In the genomic region with DNA sequence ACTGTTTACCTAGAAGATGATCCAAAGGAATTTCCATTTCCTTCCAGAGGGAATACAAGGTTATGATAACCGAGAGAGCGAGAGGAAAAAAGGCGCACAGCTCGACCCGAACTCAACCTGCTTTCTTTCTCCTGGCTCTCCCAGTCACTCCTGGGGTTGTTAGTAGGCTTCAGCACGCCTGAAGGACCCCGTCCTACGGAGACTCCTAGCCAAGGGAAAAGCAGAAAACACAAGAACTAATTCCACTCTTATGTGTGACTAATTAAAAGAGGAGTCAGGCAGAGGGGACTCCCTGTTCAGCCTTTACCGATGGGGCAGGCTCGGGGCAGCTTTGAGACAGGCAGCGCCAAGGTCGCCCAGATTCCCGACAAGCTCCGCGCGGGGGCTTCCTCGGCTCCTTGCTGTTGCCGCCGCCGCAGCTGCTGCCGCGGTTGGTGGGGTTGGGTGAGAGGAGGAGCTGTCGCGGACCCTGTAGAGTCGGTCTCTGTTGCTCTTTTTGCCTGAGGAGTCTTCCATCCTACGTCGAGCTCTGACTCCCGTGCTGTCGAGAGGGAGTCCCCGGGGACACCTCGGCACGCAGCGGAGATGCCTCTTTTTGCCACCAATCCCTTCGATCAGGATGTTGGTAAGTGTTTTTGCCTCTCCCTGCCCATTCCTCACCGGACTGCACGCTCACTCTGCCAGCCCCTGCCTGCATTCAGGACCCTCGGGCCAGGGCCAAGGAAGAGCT, we compare ENCODE assay signal across 8 cellular contexts. TPM values are rescaled to one million over a fixed set of nuclear protein-coding genes. Genes with fewer than 3 reads are reported as not detected.
DNase-seq lines count a peak whose midpoint lies in the region; ATAC-seq and TF ChIP-seq lines count a peak whose summit lies in the region.

A gene (plus strand): TSS at position 397 of the 730 bp plus-strand sequence. CDS start 189 bp downstream, at position 586.

- peak; percentile 93 for DNase-seq in GM06990 (ENCODE audit: extremely low read depth, insufficient read length)
- peak; percentile 90 for DNase-seq in NB4 (ENCODE audit: low read depth)
- DNase-seq in SK-N-DZ (ENCODE audit: low spot score) = peak; percentile 90
- DNase-seq in activated naive CD4-positive, alpha-beta T cell treated with anti-CD3 and anti-CD28 coated beads for 36 hours = peak; percentile 93
- peak; percentile 48 to 97 (median 85) for DNase-seq in substantia nigra (lab: John Stamatoyannopoulos, UW)

- H3K9me3 ChIP-seq in gastroesophageal sphincter (no peaks in the 10 kb centered on the region), neutrophil (no peaks in the 10 kb centered on the region)

- H3K36me3 Mint-ChIP-seq in activated naive CD4-positive, alpha-beta T cell treated with anti-CD3 and anti-CD28 coated beads for 36 hours (ENCODE audit: low read depth) = peaks cover 13% of the 10 kb centered on the region

- H3K27me3 ChIP-seq in GM06990 (replicated peaks; ENCODE audit: control insufficient read depth, insufficient read depth, low read length) = no peaks in the 10 kb centered on the region
- no peaks in the 10 kb centered on the region for H3K27me3 ChIP-seq in gastroesophageal sphincter
- H3K27me3 ChIP-seq in neutrophil = no peaks in the 10 kb centered on the region

- H3K4me1 Mint-ChIP-seq in activated naive CD4-positive, alpha-beta T cell treated with anti-CD3 and anti-CD28 coated beads for 36 hours (ENCODE audit: low read depth) = peaks cover 49% of the 10 kb centered on the region

- peak within 1 kb of the TSS; percentile 88 to 97 (median 92) for H3K27ac ChIP-seq in gastroesophageal sphincter
- H3K27ac ChIP-seq in neutrophil = peak within 1 kb of the TSS; percentile 89
- H3K27ac ChIP-seq in substantia nigra (ENCODE audit: low read depth, low read length, poor library complexity, severe bottlenecking) = peak within 1 kb of the TSS; percentile 90

- H3K27me3 Mint-ChIP-seq in activated naive CD4-positive, alpha-beta T cell treated with anti-CD3 and anti-CD28 coated beads for 36 hours (ENCODE audit: low read depth) = no peaks in the 10 kb centered on the region

- peak within 1 kb of the TSS; percentile 88 for H3K4me3 Mint-ChIP-seq in activated naive CD4-positive, alpha-beta T cell treated with anti-CD3 and anti-CD28 coated beads for 36 hours

- H3K27ac Mint-ChIP-seq in activated naive CD4-positive, alpha-beta T cell treated with anti-CD3 and anti-CD28 coated beads for 36 hours = peak within 1 kb of the TSS; percentile 99

- TF ChIP-seq POLR2A in NB4 (IDR thresholded peaks at IDR 0.05; ENCODE audit: extremely low read depth, insufficient read length) (peak; percentile 63), gastroesophageal sphincter (IDR thresholded peaks at IDR 0.05) (peak; percentile 45 to 46)

- peak; percentile 84 for ATAC-seq in HG02571 (IDR thresholded peaks at IDR 0.05; ENCODE audit: unreplicated experiment)
- peak; percentile 94 for ATAC-seq in gastroesophageal sphincter

- peaks cover 8 to 57% (median 15%) of the 10 kb centered on the region in 3 donors for H3K4me1 ChIP-seq in gastroesophageal sphincter
- H3K4me1 ChIP-seq in neutrophil (ENCODE audit: control insufficient read depth in 1 of 2, insufficient read depth in 1 of 2, low read depth in 1 of 2, low read length in 1 of 2) = peaks cover 52 to 55% of the 10 kb centered on the region in 2 experiments

- TF ChIP-seq CTCF in GM06990 (IDR thresholded peaks at IDR 0.05; ENCODE audit: insufficient read depth, low read length, poor library complexity, severe bottlenecking) (no peak), NB4 (IDR thresholded peaks at IDR 0.05; ENCODE audit: low read depth, low read length) (no peak), gastroesophageal sphincter (IDR thresholded peaks at IDR 0.05) (no peak), neutrophil (IDR thresholded peaks at IDR 0.05) (peak; percentile 15)

- no peaks in the 10 kb centered on the region for H3K36me3 ChIP-seq in GM06990 (ENCODE audit: control insufficient read depth, insufficient read depth, low read length)
- H3K36me3 ChIP-seq in gastroesophageal sphincter = no peaks in the 10 kb centered on the region
- H3K36me3 ChIP-seq in neutrophil = no peaks in the 10 kb centered on the region

- peak within 1 kb of the TSS; percentile 92 for H3K4me3 ChIP-seq in GM06990 (replicated peaks; ENCODE audit: low read depth, low read length)
- H3K4me3 ChIP-seq in NB4 (ENCODE audit: low read depth, low read length) = peak within 1 kb of the TSS; percentile 95
- H3K4me3 ChIP-seq in gastroesophageal sphincter = peak within 1 kb of the TSS; percentile 91 to 93
- peak within 1 kb of the TSS; percentile 69 to 70 for H3K4me3 ChIP-seq in neutrophil (ENCODE audit: low read depth in 1 of 2, low read length in 1 of 2)

- TF ChIP-seq EP300 in gastroesophageal sphincter (IDR thresholded peaks at IDR 0.05) = no peak

- CTCF ChIA-PET in activated naive CD4-positive, alpha-beta T cell treated with anti-CD3 and anti-CD28 coated beads for 36 hours (lab: Charles Lee) = interaction anchor here (1.0 to 1.2 kb wide), 2 partner anchors 26 to 31 kb away, joined by 3 to 4 read pairs; a partner anchor contains a TSS

- intact Hi-C loops in activated naive CD4-positive, alpha-beta T cell treated with anti-CD3 and anti-CD28 coated beads for 36 hours (cut with micrococcal nuclease) = loop anchor here (1.0 to 5.0 kb wide), 7 partner anchors 27 to 1015 kb away; a partner anchor contains a TSS

- 0 to 1% methylated on average over 20 to 28 of the region's 37 CpGs for WGBS in gastroesophageal sphincter (ENCODE audit: low coverage in 1 of 2), 2 donors

- H3K9me3 Mint-ChIP-seq in activated naive CD4-positive, alpha-beta T cell treated with anti-CD3 and anti-CD28 coated beads for 36 hours = no peaks in the 10 kb centered on the region

RNA-seq across cellular contexts. Expression of the gene that starts here (rescaled TPM):
- 15.4 and 18.8 TPM in 2 replicates for polyA plus RNA-seq in SK-N-DZ (2014; cell fraction: cytosol; rRNA removed)
- 8.8 and 10.8 TPM in 2 replicates for polyA plus RNA-seq in SK-N-DZ (2014; cell fraction: nucleus; rRNA removed)
- 10 to 100 TPM; 16.3 to 16.6 TPM for total RNA-seq in activated naive CD4-positive, alpha-beta T cell treated with anti-CD3 and anti-CD28 coated beads for 36 hours
- total RNA-seq in gastroesophageal sphincter = 100 to 1,000 TPM in 1 of 4 donors, 10 to 100 TPM in 3; 14.9 to 192 (median 19.2) TPM

Comparison
In these comparisons a context has a peak if more than half of its experiments do, and no peak if none do; other contexts are left out.
1. Peak in every context shown above with its lines: DNase-seq, ATAC-seq, H3K4me3 ChIP-seq and H3K27ac ChIP-seq.